1 cellular context compared by ENCODE assay signal in the genomic region with DNA sequence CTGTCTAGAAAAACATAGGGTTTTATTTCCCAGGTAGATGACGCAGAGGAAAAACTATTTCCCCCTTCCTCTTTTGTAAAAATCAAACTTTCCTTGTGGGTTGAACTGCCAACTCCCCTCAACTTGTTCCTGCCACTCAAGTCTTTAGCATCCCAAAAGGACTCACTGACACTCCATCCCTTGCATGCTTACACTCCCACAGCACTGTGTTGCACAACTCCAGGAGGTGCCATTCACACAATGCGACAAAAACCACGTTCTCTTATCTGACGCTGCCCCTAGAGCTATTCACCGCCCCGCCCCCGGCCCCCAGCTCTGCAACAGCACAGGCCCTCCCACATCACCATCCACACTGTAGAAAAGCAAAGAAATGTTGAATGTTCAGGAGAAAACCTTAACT.
TF ChIP-seq lines count a peak whose summit lies in the region.

No MANE protein-coding gene starts in this region.

TF ChIP-seq in HepG2, 621 proteins besides CTCF, POLR2A, EP300 and RAD21 (continued from another document):
- TF ChIP-seq, protein P1, sequence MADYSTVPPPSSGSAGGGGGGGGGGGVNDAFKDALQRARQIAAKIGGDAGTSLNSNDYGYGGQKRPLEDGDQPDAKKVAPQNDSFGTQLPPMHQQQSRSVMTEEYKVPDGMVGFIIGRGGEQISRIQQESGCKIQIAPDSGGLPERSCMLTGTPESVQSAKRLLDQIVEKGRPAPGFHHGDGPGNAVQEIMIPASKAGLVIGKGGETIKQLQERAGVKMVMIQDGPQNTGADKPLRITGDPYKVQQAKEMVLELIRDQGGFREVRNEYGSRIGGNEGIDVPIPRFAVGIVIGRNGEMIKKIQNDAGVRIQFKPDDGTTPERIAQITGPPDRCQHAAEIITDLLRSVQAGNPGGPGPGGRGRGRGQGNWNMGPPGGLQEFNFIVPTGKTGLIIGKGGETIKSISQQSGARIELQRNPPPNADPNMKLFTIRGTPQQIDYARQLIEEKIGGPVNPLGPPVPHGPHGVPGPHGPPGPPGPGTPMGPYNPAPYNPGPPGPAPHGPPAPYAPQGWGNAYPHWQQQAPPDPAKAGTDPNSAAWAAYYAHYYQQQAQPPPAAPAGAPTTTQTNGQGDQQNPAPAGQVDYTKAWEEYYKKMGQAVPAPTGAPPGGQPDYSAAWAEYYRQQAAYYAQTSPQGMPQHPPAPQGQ (CRISPR knock-in tag; IDR thresholded peaks at IDR 0.05; ENCODE audit: borderline replicate concordance) = no peak
- TF ChIP-seq, protein P2, sequence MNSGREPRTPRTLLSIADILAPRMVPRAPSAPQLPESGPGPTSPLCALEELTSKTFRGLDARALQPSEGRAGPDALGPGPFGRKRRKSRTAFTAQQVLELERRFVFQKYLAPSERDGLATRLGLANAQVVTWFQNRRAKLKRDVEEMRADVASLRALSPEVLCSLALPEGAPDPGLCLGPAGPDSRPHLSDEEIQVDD (CRISPR knock-in tag; IDR thresholded peaks at IDR 0.05; ENCODE audit: borderline replicate concordance) = no peak
- TF ChIP-seq SUZ12 (IDR thresholded peaks at IDR 0.05; ENCODE audit: low read depth, low read length) = no peak
- no peak for TF ChIP-seq POGZ (CRISPR knock-in tag; IDR thresholded peaks at IDR 0.05)
- no peak for TF ChIP-seq KMT2A (CRISPR knock-in tag; IDR thresholded peaks at IDR 0.05)
- TF ChIP-seq SIN3B (IDR thresholded peaks at IDR 0.05; ENCODE audit: low read length) = no peak
- TF ChIP-seq, protein P3, sequence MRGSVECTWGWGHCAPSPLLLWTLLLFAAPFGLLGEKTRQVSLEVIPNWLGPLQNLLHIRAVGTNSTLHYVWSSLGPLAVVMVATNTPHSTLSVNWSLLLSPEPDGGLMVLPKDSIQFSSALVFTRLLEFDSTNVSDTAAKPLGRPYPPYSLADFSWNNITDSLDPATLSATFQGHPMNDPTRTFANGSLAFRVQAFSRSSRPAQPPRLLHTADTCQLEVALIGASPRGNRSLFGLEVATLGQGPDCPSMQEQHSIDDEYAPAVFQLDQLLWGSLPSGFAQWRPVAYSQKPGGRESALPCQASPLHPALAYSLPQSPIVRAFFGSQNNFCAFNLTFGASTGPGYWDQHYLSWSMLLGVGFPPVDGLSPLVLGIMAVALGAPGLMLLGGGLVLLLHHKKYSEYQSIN (CRISPR knock-in tag; IDR thresholded peaks at IDR 0.05; ENCODE audit: borderline replicate concordance) = no peak
- TF ChIP-seq, protein P4, sequence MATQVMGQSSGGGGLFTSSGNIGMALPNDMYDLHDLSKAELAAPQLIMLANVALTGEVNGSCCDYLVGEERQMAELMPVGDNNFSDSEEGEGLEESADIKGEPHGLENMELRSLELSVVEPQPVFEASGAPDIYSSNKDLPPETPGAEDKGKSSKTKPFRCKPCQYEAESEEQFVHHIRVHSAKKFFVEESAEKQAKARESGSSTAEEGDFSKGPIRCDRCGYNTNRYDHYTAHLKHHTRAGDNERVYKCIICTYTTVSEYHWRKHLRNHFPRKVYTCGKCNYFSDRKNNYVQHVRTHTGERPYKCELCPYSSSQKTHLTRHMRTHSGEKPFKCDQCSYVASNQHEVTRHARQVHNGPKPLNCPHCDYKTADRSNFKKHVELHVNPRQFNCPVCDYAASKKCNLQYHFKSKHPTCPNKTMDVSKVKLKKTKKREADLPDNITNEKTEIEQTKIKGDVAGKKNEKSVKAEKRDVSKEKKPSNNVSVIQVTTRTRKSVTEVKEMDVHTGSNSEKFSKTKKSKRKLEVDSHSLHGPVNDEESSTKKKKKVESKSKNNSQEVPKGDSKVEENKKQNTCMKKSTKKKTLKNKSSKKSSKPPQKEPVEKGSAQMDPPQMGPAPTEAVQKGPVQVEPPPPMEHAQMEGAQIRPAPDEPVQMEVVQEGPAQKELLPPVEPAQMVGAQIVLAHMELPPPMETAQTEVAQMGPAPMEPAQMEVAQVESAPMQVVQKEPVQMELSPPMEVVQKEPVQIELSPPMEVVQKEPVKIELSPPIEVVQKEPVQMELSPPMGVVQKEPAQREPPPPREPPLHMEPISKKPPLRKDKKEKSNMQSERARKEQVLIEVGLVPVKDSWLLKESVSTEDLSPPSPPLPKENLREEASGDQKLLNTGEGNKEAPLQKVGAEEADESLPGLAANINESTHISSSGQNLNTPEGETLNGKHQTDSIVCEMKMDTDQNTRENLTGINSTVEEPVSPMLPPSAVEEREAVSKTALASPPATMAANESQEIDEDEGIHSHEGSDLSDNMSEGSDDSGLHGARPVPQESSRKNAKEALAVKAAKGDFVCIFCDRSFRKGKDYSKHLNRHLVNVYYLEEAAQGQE (IDR thresholded peaks at IDR 0.05; ENCODE audit: borderline replicate concordance in 1 of 2, low read depth in 1 of 2, low read length in 2 of 2) = no peak
- TF ChIP-seq ADNP (CRISPR knock-in tag; IDR thresholded peaks at IDR 0.05) = no peak
- no peak for TF ChIP-seq CCDC6 (CRISPR knock-in tag; IDR thresholded peaks at IDR 0.05)
- TF ChIP-seq, protein P5, sequence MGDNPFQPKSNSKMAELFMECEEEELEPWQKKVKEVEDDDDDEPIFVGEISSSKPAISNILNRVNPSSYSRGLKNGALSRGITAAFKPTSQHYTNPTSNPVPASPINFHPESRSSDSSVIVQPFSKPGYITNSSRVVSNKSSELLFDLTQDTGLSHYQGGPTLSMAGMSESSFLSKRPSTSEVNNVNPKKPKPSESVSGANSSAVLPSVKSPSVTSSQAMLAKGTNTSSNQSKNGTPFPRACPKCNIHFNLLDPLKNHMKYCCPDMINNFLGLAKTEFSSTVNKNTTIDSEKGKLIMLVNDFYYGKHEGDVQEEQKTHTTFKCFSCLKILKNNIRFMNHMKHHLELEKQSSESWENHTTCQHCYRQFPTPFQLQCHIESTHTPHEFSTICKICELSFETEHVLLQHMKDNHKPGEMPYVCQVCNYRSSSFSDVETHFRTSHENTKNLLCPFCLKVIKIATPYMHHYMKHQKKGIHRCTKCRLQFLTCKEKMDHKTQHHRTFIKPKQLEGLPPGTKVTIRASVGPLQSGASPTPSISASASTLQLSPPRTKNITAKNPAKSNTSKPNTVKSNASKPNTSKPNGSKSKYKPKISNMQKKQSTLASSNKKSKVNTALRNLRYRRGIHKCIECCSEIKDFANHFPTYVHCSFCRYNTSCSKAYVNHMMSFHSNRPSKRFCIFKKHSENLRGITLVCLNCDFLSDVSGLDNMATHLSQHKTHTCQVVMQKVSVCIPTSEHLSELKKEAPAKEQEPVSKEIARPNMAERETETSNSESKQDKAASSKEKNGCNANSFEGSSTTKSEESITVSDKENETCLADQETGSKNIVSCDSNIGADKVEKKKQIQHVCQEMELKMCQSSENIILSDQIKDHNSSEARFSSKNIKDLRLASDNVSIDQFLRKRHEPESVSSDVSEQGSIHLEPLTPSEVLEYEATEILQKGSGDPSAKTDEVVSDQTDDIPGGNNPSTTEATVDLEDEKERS (CRISPR knock-in tag; IDR thresholded peaks at IDR 0.05) = no peak
- no peak for TF ChIP-seq MED8 (CRISPR knock-in tag; IDR thresholded peaks at IDR 0.05; ENCODE audit: insufficient replicate concordance)
- TF ChIP-seq ZNF558 (CRISPR knock-in tag; IDR thresholded peaks at IDR 0.05; ENCODE audit: borderline replicate concordance) = no peak
- TF ChIP-seq TOPORS (CRISPR knock-in tag; IDR thresholded peaks at IDR 0.05) = no peak
- TF ChIP-seq, protein P6, sequence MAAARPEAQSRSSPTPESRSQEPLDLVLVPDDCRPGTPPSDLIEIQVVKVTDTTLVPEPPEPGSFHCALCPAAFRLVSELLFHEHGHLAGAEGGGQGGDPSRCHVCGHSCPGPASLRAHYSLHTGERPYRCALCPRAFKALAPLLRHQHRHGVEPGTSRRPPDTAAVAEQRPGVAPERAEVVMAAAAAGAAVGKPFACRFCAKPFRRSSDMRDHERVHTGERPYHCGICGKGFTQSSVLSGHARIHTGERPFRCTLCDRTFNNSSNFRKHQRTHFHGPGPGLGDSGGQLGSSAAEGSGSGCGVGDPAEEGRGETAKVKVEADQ (CRISPR knock-in tag; IDR thresholded peaks at IDR 0.05; ENCODE audit: borderline replicate concordance) = no peak
TF ChIP-seq in HepG2: peak in this region for 0.
